In the genomic region with DNA sequence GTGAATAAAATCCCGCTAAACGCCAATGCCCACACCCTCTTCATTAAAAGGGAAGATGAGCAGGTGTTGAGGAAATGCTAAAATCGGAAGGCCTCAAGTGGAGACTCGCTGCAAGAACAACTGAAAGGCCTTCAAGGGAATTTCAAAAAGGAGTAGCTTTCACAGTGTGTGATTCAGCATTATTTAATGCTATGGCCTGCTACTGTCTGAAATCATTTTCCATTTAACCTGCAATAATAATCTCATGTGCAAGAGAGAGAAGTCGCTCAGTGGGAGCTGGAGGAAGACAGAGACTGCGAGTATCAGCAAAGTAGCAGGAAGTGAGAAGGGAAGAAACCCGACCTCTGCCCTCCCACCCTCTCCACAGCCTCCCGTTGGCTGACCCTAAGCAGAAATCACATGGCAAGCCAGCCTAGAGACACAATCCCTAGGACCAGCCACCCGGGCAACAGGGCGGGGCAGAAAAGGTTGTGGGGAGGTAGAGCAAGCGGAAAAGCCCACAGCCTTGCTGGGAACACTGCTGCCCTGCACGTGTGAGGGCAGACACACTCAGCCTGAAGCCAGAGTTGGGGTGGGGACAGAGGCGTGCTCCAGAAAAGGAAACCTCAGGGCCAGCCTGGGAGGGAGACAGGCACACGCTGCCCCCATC, we compare ENCODE assay signal across 11 cellular contexts. TPM values are rescaled to one million over a fixed set of nuclear protein-coding genes. Genes with fewer than 3 reads are reported as not detected.
DNase-seq lines count a peak whose midpoint lies in the region; TF ChIP-seq lines count a peak whose summit lies in the region.
"Had no signal": no experiment of that assay in that cellular context is flagged by ENCODE, and none has a peak within 500 bp of the region (broad histone marks: within the 10 kb centered on the region; RNA-seq: fewer than 3 reads in every experiment).

No MANE protein-coding gene starts in this region.

- peak overlapping the region; percentile 23 for H3K4me2 ChIP-seq in skeletal muscle satellite cell (ENCODE audit: low read length)

- H3K4me3 ChIP-seq in right atrium auricular region, result no peak overlapping the region
- no peak overlapping the region for H3K4me3 ChIP-seq in skeletal muscle satellite cell (ENCODE audit: low read length)
- no peak overlapping the region for H3K4me3 ChIP-seq in effector memory CD4-positive, alpha-beta T cell (ENCODE audit: insufficient read depth, low read depth, low read length, poor library complexity, severe bottlenecking)

- DNase-seq in NCI-H2171 treated with DMSO at 0.1 percent for 48 hours (lab: John Stamatoyannopoulos, UW) (peak; percentile 20), NCI-H2171 (lab: John Stamatoyannopoulos, UW) (no peak), amniotic epithelial cell (ENCODE audit: low read depth) (peak; percentile 49), right atrium auricular region (ENCODE audit: low spot score) (peak; percentile 59), NCI-H2081 treated with DMSO at 0.1 percent for 48 hours (lab: John Stamatoyannopoulos, UW) (no peak), LoVo (ENCODE audit: low spot score) (no peak)
- DNase-seq in effector memory CD4-positive, alpha-beta T cell, result no peak
- DNase-seq: NCI-H1930 had no signal

- H3K9me3 ChIP-seq in right atrium auricular region (no peaks in the 10 kb centered on the region), skeletal muscle satellite cell (replicated peaks; ENCODE audit: low read length) (no peaks in the 10 kb centered on the region)
- H3K9me3 ChIP-seq in effector memory CD4-positive, alpha-beta T cell (ENCODE audit: control insufficient read depth, low read length), result no peaks in the 10 kb centered on the region
- H3K9me3 ChIP-seq: neutrophil had no signal

- TF ChIP-seq CTCF in right atrium auricular region (IDR thresholded peaks at IDR 0.05), result no peak

- H3K4me1 ChIP-seq in right atrium auricular region (no peaks in the 10 kb centered on the region), skeletal muscle satellite cell (ENCODE audit: control insufficient read depth, insufficient read depth, low read length) (peaks cover 15% of the 10 kb centered on the region)
- no peaks in the 10 kb centered on the region for H3K4me1 ChIP-seq in effector memory CD4-positive, alpha-beta T cell (ENCODE audit: control insufficient read depth, insufficient read depth, low read length, poor library complexity, severe bottlenecking)

- no peaks in the 10 kb centered on the region for H3K27me3 ChIP-seq in right atrium auricular region
- H3K27me3 ChIP-seq in skeletal muscle satellite cell (ENCODE audit: control insufficient read depth, insufficient read depth, low read length), result no peaks in the 10 kb centered on the region
- no peaks in the 10 kb centered on the region for H3K27me3 ChIP-seq in effector memory CD4-positive, alpha-beta T cell (replicated peaks; ENCODE audit: control insufficient read depth, insufficient read depth, low read length, poor library complexity, severe bottlenecking)
- H3K27me3 ChIP-seq: neutrophil had no signal

- no peak overlapping the region for H3K27ac ChIP-seq in right atrium auricular region
- no peak overlapping the region for H3K27ac ChIP-seq in effector memory CD4-positive, alpha-beta T cell (ENCODE audit: insufficient read depth, low read length, poor library complexity, severe bottlenecking)
- H3K27ac ChIP-seq: 22Rv1, neutrophil had no signal

- H3K36me3 ChIP-seq in right atrium auricular region, result no peaks in the 10 kb centered on the region
- H3K36me3 ChIP-seq in skeletal muscle satellite cell (ENCODE audit: insufficient read depth, low read length), result peaks cover 24% of the 10 kb centered on the region
- no peaks in the 10 kb centered on the region for H3K36me3 ChIP-seq in effector memory CD4-positive, alpha-beta T cell (ENCODE audit: control insufficient read depth, insufficient read depth, low read length)

- H3K9ac ChIP-seq in skeletal muscle satellite cell (ENCODE audit: low read depth, low read length), result no peak overlapping the region

RNA-seq across cellular contexts. Expression of a gene that starts 39.9 kb away (rescaled TPM):
- 100 to 1,000 TPM; 122 to 169 TPM for total RNA-seq in right atrium auricular region
- 336 and 928 TPM in 2 replicates for total RNA-seq in skeletal muscle satellite cell (2012; rRNA removed)

Comparison
In these comparisons a context has a peak if more than half of its experiments do, and no peak if none do; other contexts are left out.
1. DNase-seq: peak in NCI-H2171 treated with DMSO at 0.1 percent for 48 hours (single experiment), amniotic epithelial cell (single experiment) and right atrium auricular region (single experiment); none in NCI-H2171 (single experiment), effector memory CD4-positive, alpha-beta T cell (0 of 3), NCI-H2081 treated with DMSO at 0.1 percent for 48 hours (single experiment) and LoVo (single experiment).